ENCODE assay signal across 23 cellular contexts in the genomic region with DNA sequence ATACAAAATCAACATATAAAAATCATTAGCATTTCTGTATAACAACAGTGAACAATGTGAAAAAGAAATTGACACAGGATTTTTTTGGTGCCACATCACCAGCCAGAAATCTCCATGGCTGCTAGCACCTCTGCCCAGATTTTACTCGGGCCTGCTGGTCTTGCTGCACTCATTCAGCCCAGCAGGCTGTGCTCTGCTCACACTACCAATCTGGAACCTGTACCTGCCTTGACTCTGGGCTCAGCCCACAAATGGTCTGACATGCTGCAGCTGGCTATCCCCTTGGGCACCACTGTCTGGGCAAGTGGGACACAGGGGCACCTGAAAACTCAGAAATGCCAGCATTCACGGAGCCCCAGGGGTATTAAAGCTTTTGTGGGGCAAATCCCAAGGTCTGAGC.
DNase-seq lines count a peak whose midpoint lies in the region; ATAC-seq and TF ChIP-seq lines count a peak whose summit lies in the region.
"Had no signal": no experiment of that assay in that cellular context is flagged by ENCODE, and none has a peak within 500 bp of the region (broad histone marks: within the 10 kb centered on the region; RNA-seq: fewer than 3 reads in every experiment).

No MANE protein-coding gene starts in this region.

- H4K20me1 ChIP-seq in H9 (ENCODE audit: control insufficient read depth, insufficient read depth, insufficient read length), result no peaks in the 10 kb centered on the region

- TF ChIP-seq CTCF in AG04449 (IDR thresholded peaks at IDR 0.05; ENCODE audit: insufficient read depth, low read length, missing control alignments) (peak; percentile 11), H9 (conservative IDR thresholded peaks at IDR 0.05) (peak; percentile 71), WTC11 (IDR thresholded peaks at IDR 0.05) (0 out of 2 replicates have a peak, but pooled peaks have one; percentile 16)

- no peak overlapping the region for H3T11ph ChIP-seq in H9 (ENCODE audit: low read length)

- H2BK5ac ChIP-seq in H9 (ENCODE audit: insufficient read length, low read length), result no peak overlapping the region

- H3K4me1 Mint-ChIP-seq in H9 (peaks cover 0 to 3% of the 10 kb centered on the region in 2 experiments; a peak in 2 of 4 replicates), WTC11 (0 out of 2 replicates have a peak, but pooled peaks cover 4% of the 10 kb centered on the region)
- H3K4me1 Mint-ChIP-seq: activated CD4-positive, alpha-beta T cell treated with anti-CD3 and anti-CD28 coated beads, Interleukin-2, amount 10 ng/mL, durations not matched to agents 24 days and 14 days; B cell had no signal

- H3K9ac ChIP-seq in H9 (ENCODE audit: extremely low read depth, insufficient read length, low read length), result no peak overlapping the region

- H4K91ac ChIP-seq in H9 (ENCODE audit: insufficient read length, low read depth, low read length), result no peak overlapping the region

- no peaks in the 10 kb centered on the region for H3K79me1 ChIP-seq in H9 (ENCODE audit: insufficient read depth, low read depth, low read length, poor library complexity, severe bottlenecking)

- no peak overlapping the region for H2AFZ ChIP-seq in H9 (ENCODE audit: low read length)

- no peak overlapping the region for H4K5ac ChIP-seq in H9 (ENCODE audit: insufficient read length, low read depth, low read length)

- no peaks in the 10 kb centered on the region for H3K27me3 ChIP-seq in H9 (ENCODE audit: insufficient read depth, low read length)
- H3K27me3 ChIP-seq: Peyer's patch, suprapubic skin had no signal

- H3K18ac ChIP-seq in H9 (ENCODE audit: insufficient read length, low read depth, low read length), result no peak overlapping the region

- H3K9me3 Mint-ChIP-seq in H9 (peaks cover 8% of the 10 kb centered on the region in 2 experiments; a peak in 4 of 5 replicates), WTC11 (peaks cover 19% of the 10 kb centered on the region)

- H3K27ac ChIP-seq in H9 (ENCODE audit: insufficient read length, low read depth, low read length) (no peak overlapping the region), caudate nucleus (ENCODE audit: low read depth, low read length) (no peak overlapping the region)
- H3K27ac ChIP-seq: lower lobe of right lung, Peyer's patch, suprapubic skin had no signal

- H2BK20ac ChIP-seq in H9 (ENCODE audit: low read depth, low read length, poor library complexity, severe bottlenecking), result no peak overlapping the region

- H3K79me2 ChIP-seq in H9 (ENCODE audit: insufficient read depth, low read length), result no peaks in the 10 kb centered on the region

- no peak overlapping the region for H2BK120ac ChIP-seq in H9 (ENCODE audit: low read depth, low read length, poor library complexity, severe bottlenecking)

- POLR2A ChIA-PET in AG04449 (lab: Yijun Ruan, JAX), result no interaction called here
- POLR2A ChIA-PET in WTC11 (lab: Charles Lee), result no interaction called here

- H3K4me1 ChIP-seq in H9 (ENCODE audit: insufficient read depth, low read length), result no peaks in the 10 kb centered on the region
- H3K4me1 ChIP-seq: HAP-1, lower lobe of right lung, Peyer's patch, suprapubic skin had no signal

- H3K4ac ChIP-seq in H9 (ENCODE audit: low read depth, low read length), result no peak overlapping the region

- H3K4me2 ChIP-seq in H9 (ENCODE audit: insufficient read depth, insufficient read length, low read length), result no peak overlapping the region

- H3K4me3 Mint-ChIP-seq in H9 (no peak overlapping the region), WTC11 (no peak overlapping the region)
- H3K4me3 Mint-ChIP-seq: activated CD4-positive, alpha-beta T cell treated with anti-CD3 and anti-CD28 coated beads, Interleukin-2, amount 10 ng/mL, durations not matched to agents 24 days and 14 days; B cell had no signal

- no peak overlapping the region for H4K8ac ChIP-seq in H9 (replicated peaks; ENCODE audit: insufficient read length, low read depth, low read length)

- no peaks in the 10 kb centered on the region for H3K9me3 ChIP-seq in H9 (ENCODE audit: control insufficient read depth, low read depth, low read length)
- H3K9me3 ChIP-seq: HAP-1, lower lobe of right lung, Peyer's patch had no signal

- H3K27ac Mint-ChIP-seq in H9 (no peak overlapping the region), WTC11 (no peak overlapping the region)
- H3K27ac Mint-ChIP-seq: activated CD4-positive, alpha-beta T cell treated with anti-CD3 and anti-CD28 coated beads, Interleukin-2, amount 10 ng/mL, durations not matched to agents 24 days and 14 days; B cell had no signal

- no peak overlapping the region for H3K23ac ChIP-seq in H9 (ENCODE audit: insufficient read length, low read depth, low read length)

- DNase-seq in AG04449 (ENCODE audit: low read depth, low spot score), result no peak
- peak; percentile 83 for DNase-seq in H9
- peak; percentile 56 for DNase-seq in WTC11 (ENCODE audit: low spot score)
- DNase-seq in islet precursor cell, result peak; percentile 64
- DNase-seq in stimulated activated CD4-positive, alpha-beta T cell treated with anti-CD3 and anti-CD28 coated beads, Interleukin-12 subunit alpha, Interleukin-12 subunit beta, amount 100 ng/mL, for 4 hours, result no peak
- no peak for DNase-seq in caudate nucleus (lab: John Stamatoyannopoulos, UW)
- DNase-seq in stimulated activated naive CD4-positive, alpha-beta T cell (lab: John Stamatoyannopoulos, UW), result no peak
- DNase-seq: activated CD4-positive, alpha-beta T cell treated with anti-CD3 and anti-CD28 coated beads, Interleukin-2, amount 10 ng/mL, durations not matched to agents 24 days and 14 days; activated CD8-positive, alpha-beta memory T cell treated with anti-CD3 and anti-CD28 coated beads, Interleukin-2, amount 50 U/mL, for 48 hours; activated naive CD4-positive, alpha-beta T cell; aorta; Calu3; foreskin melanocyte; lower lobe of right lung; NCI-H187; Peyer's patch; stimulated activated CD4-positive, alpha-beta T cell treated with anti-CD3 and anti-CD28 coated beads, Interleukin-4, amount 100 ng/mL, for 4 hours; stimulated activated CD8-positive, alpha-beta memory T cell treated with anti-CD3 and anti-CD28 coated beads, Interleukin-4, amount 100 ng/mL, for 48 hours had no signal

- CTCF ChIA-PET in AG04449 (lab: Yijun Ruan, JAX), result no interaction called here
- CTCF ChIA-PET in WTC11 (lab: Charles Lee), result interaction anchor here (0.8 to 1.9 kb wide), 6 partner anchors 15 to 895 kb away, joined by 3 to 8 read pairs (median 4); no protein-coding TSS in a partner anchor

- H2BK12ac ChIP-seq in H9 (ENCODE audit: insufficient read length, low read depth, low read length), result no peak overlapping the region

- peaks cover 0 to 8% (median 3%) of the 10 kb centered on the region in 3 experiments; a peak in 3 of 7 replicates for H3K36me3 Mint-ChIP-seq in H9 (ENCODE audit: insufficient read depth in 1 of 3, low read depth in 3 of 3)
- peaks cover 12% of the 10 kb centered on the region for H3K36me3 Mint-ChIP-seq in WTC11

- no peak overlapping the region for H3K4me3 ChIP-seq in AG04449 (ENCODE audit: low read depth, low read length)
- H3K4me3 ChIP-seq: HAP-1, lower lobe of right lung, Peyer's patch, suprapubic skin had no signal

- WGBS in H9 (ENCODE audit: extremely low coverage, insufficient read length, low lambda C conversion rate), result no CpG with 5 or more reads among the region's 2 CpGs

- H3K56ac ChIP-seq in H9 (ENCODE audit: insufficient read length, low read depth, low read length), result no peak overlapping the region

- no peaks in the 10 kb centered on the region for H3K23me2 ChIP-seq in H9 (ENCODE audit: insufficient read length, low read depth, low read length, poor library complexity, severe bottlenecking)

- no peak overlapping the region for H3K14ac ChIP-seq in H9 (ENCODE audit: insufficient read depth, low read length)

- H3K27me3 Mint-ChIP-seq in H9 (ENCODE audit: low read depth) (no peaks in the 10 kb centered on the region), WTC11 (ENCODE audit: low read depth) (no peaks in the 10 kb centered on the region; the same call in 1 of the 2 replicates)
- H3K27me3 Mint-ChIP-seq: activated CD4-positive, alpha-beta T cell treated with anti-CD3 and anti-CD28 coated beads, Interleukin-2, amount 10 ng/mL, durations not matched to agents 24 days and 14 days; B cell had no signal

- no peak overlapping the region for H2BK15ac ChIP-seq in H9 (ENCODE audit: low read depth, low read length)

- H2AK5ac ChIP-seq in H9 (ENCODE audit: insufficient read length, low read length), result no peak overlapping the region

- peak; percentile 100 for ATAC-seq in WTC11
- ATAC-seq in activated CD4-positive, CD25-positive, alpha-beta regulatory T cell treated with anti-CD3 and anti-CD28 coated beads, Interleukin-2, amount 50 U/mL, for 24 hours, result no peak
- ATAC-seq: lower lobe of right lung, SK-N-SH treated with all-trans-retinoic acid at 6 μM for 48 hours had no signal

TF ChIP-seq in WTC11, 78 proteins besides CTCF, POLR2A, EP300 and RAD21:
- no peak for TF ChIP-seq ZNF396 (CRISPR knock-in tag; IDR thresholded peaks at IDR 0.05; ENCODE audit: borderline replicate concordance)
- TF ChIP-seq JAZF1 (CRISPR knock-in tag; IDR thresholded peaks at IDR 0.05), result no peak
- TF ChIP-seq, protein P1, sequence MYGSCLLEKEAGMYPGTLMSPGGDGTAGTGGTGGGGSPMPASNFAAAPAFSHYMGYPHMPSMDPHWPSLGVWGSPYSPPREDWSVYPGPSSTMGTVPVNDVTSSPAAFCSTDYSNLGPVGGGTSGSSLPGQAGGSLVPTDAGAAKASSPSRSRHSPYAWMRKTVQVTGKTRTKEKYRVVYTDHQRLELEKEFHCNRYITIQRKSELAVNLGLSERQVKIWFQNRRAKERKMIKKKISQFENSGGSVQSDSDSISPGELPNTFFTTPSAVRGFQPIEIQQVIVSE (CRISPR knock-in tag; IDR thresholded peaks at IDR 0.05; ENCODE audit: borderline replicate concordance), result no peak
- TF ChIP-seq, protein P2, sequence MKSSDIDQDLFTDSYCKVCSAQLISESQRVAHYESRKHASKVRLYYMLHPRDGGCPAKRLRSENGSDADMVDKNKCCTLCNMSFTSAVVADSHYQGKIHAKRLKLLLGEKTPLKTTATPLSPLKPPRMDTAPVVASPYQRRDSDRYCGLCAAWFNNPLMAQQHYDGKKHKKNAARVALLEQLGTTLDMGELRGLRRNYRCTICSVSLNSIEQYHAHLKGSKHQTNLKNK (CRISPR knock-in tag; IDR thresholded peaks at IDR 0.05), result no peak
- TF ChIP-seq SMAD3 (CRISPR knock-in tag; IDR thresholded peaks at IDR 0.05; ENCODE audit: borderline replicate concordance), result no peak
- TF ChIP-seq NFE2L1 (CRISPR knock-in tag; IDR thresholded peaks at IDR 0.05), result no peak
- no peak for TF ChIP-seq ZNF423 (CRISPR knock-in tag; IDR thresholded peaks at IDR 0.05)
- TF ChIP-seq ZNF138 (CRISPR knock-in tag; conservative IDR thresholded peaks at IDR 0.05), result no peak
- no peak for TF ChIP-seq RELA (CRISPR knock-in tag; IDR thresholded peaks at IDR 0.05; ENCODE audit: borderline replicate concordance)
- TF ChIP-seq, protein P3, sequence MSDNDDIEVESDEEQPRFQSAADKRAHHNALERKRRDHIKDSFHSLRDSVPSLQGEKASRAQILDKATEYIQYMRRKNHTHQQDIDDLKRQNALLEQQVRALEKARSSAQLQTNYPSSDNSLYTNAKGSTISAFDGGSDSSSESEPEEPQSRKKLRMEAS (CRISPR knock-in tag; IDR thresholded peaks at IDR 0.05), result no peak

Comparison
In these comparisons a context has a peak if more than half of its experiments do, and no peak if none do; other contexts are left out.
1. DNase-seq: peak in H9 (single experiment), WTC11 (single experiment) and islet precursor cell (single experiment); none in AG04449 (single experiment), stimulated activated CD4-positive, alpha-beta T cell treated with anti-CD3 and anti-CD28 coated beads, Interleukin-12 subunit alpha, Interleukin-12 subunit beta, amount 100 ng/mL, for 4 hours (single experiment), caudate nucleus (0 of 61) and stimulated activated naive CD4-positive, alpha-beta T cell (0 of 6).
2. CTCF ChIP-seq: peak in every context shown above with its lines; median percentile 71 in H9; 16 in WTC11; 11 in AG04449.